Comparison of ENCODE assay signal across 9 cellular contexts in the genomic region with DNA sequence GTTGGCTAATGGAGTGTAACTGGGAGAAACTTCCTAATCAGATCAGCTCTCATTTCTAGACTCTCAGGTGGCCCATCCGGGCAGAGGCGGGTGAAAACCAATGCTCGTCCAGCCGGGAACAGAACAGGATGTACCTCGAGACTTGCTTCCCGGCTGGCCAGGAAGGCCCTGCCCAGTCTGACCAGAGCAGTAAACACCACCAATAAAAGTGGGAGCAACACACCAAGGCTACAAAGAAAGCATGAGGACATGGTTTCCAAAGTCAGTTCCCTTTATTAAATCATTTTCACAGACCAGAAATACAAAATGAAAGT. TPM values are rescaled to one million over a fixed set of nuclear protein-coding genes. Genes with fewer than 3 reads are reported as not detected.
A peak's percentile ranks its signal among the peaks of the same experiment; 100 is the strongest.
DNase-seq lines count a peak whose midpoint lies in the region; ATAC-seq and TF ChIP-seq lines count a peak whose summit lies in the region.
"Had no signal": no experiment of that assay in that cellular context is flagged by ENCODE, and none has a peak within 500 bp of the region (broad histone marks: within the 10 kb centered on the region; RNA-seq: fewer than 3 reads in every experiment).

No MANE protein-coding gene starts in this region.

- peaks cover 46% of the 10 kb centered on the region for H3K36me3 ChIP-seq in muscle layer of colon (ENCODE audit: insufficient read depth, low read length)

- H3K4me3 ChIP-seq in GM12865 (ENCODE audit: low read depth, low read length) (peak overlapping the region; percentile 45), NB4 (ENCODE audit: low read depth, low read length) (peak overlapping the region; percentile 76), muscle layer of colon (ENCODE audit: low read depth in 1 of 2, low read length in 2 of 2) (peak overlapping the region in 1 of 2 donors; percentile 81)

- H3K9ac ChIP-seq in muscle layer of colon (ENCODE audit: low read length) = peak overlapping the region; percentile 82

- no peak for ATAC-seq in GM18519 (IDR thresholded peaks at IDR 0.05; ENCODE audit: low FRiP score, unreplicated experiment)

- no peaks in the 10 kb centered on the region for H3K27me3 ChIP-seq in muscle layer of colon (ENCODE audit: control insufficient read depth in 1 of 2, insufficient read depth in 2 of 2, low read length in 2 of 2)

- H3K9me3 ChIP-seq in muscle layer of colon (ENCODE audit: low read length) = no peaks in the 10 kb centered on the region

- H3K27ac ChIP-seq in muscle layer of colon (ENCODE audit: low read depth, low read length) = peak overlapping the region; percentile 71

- TF ChIP-seq CTCF in GM12865 (IDR thresholded peaks at IDR 0.05; ENCODE audit: insufficient read depth, low read depth, low read length, missing control alignments) (no peak), NB4 (IDR thresholded peaks at IDR 0.05; ENCODE audit: low read depth, low read length) (no peak)

- TF ChIP-seq POLR2A in NB4 (IDR thresholded peaks at IDR 0.05; ENCODE audit: extremely low read depth, insufficient read length) = no peak

- no peak for DNase-seq in GM12865 (ENCODE audit: low read depth)
- no peak for DNase-seq in NB4 (ENCODE audit: low read depth)
- DNase-seq in dermis blood vessel endothelial cell = peak; percentile 77
- DNase-seq in HK-2 (ENCODE audit: unreplicated experiment) = no peak
- DNase-seq in hepatic stellate cell (ENCODE audit: low spot score) = no peak
- no peak for DNase-seq in amniotic stem cell (lab: John Stamatoyannopoulos, UW)

- peaks cover 40% of the 10 kb centered on the region for H3K4me1 ChIP-seq in muscle layer of colon (ENCODE audit: insufficient read depth, low read length)

RNA-seq across cellular contexts. Expression of gene TNKS1BP1, which starts 0.9 kb away (rescaled TPM):
- 74.3 and 79.6 TPM in 2 replicates for total RNA-seq in dermis blood vessel endothelial cell

RNA-seq across cellular contexts. Expression of gene SSRP1, which starts 10.0 kb away (rescaled TPM):
- 58.9 and 160 TPM in 2 replicates for total RNA-seq in dermis blood vessel endothelial cell

RNA-seq across cellular contexts. Expression of gene P2RX3, which starts 12.5 kb away (rescaled TPM):
- total RNA-seq in dermis blood vessel endothelial cell = not detected in 2 replicates
- total RNA-seq: T-helper 2 cell treated with Interferon-gamma antibody and Interleukin-4, amounts not matched to agents 100 ng/mL and 5 ng/mL, for 36 hours had no signal

RNA-seq across cellular contexts. Expression of gene PRG3, which starts 55.3 kb away (rescaled TPM):
- not detected in 2 replicates for total RNA-seq in dermis blood vessel endothelial cell
- total RNA-seq: T-helper 2 cell treated with Interferon-gamma antibody and Interleukin-4, amounts not matched to agents 100 ng/mL and 5 ng/mL, for 36 hours had no signal
